12 cellular contexts compared by ENCODE assay signal in genomic region chr18:36131692-36132483, GRCh38. TPM values are rescaled to one million over a fixed set of nuclear protein-coding genes. Genes with fewer than 3 reads are reported as not detected.
A peak's percentile ranks its signal among the peaks of the same experiment; 100 is the strongest.
DNase-seq lines count a peak whose midpoint lies in the region; ATAC-seq and TF ChIP-seq lines count a peak whose summit lies in the region.
"Had no signal": no experiment of that assay in that cellular context is flagged by ENCODE, and none has a peak within 500 bp of the region (broad histone marks: within the 10 kb centered on the region; RNA-seq: fewer than 3 reads in every experiment).

No MANE protein-coding gene starts in this region.

- no peaks in the 10 kb centered on the region for H3K27me3 Mint-ChIP-seq in CD8-positive, alpha-beta T cell (ENCODE audit: low read depth)
- H3K27me3 Mint-ChIP-seq in nephron (ENCODE audit: low read depth) = no peaks in the 10 kb centered on the region

- peaks cover 9% of the 10 kb centered on the region for H4K20me1 ChIP-seq in Karpas-422 (ENCODE audit: insufficient read depth, low read depth, low read length)

- no peak overlapping the region for H3K23ac ChIP-seq in mesenchymal stem cell (ENCODE audit: low read length in 2 of 2)

- H3K36me3 Mint-ChIP-seq in CD8-positive, alpha-beta T cell = peaks cover 42% of the 10 kb centered on the region
- peaks cover 27% of the 10 kb centered on the region for H3K36me3 Mint-ChIP-seq in nephron (ENCODE audit: low read depth)

- POLR2A ChIA-PET in CD8-positive, alpha-beta T cell (lab: Charles Lee) = interaction anchor here (0.6 kb wide), 1 partner anchor 30 kb away, joined by 3 read pairs; no protein-coding TSS in a partner anchor

- H3K9ac ChIP-seq in Karpas-422 (ENCODE audit: low read length) = no peak overlapping the region
- no peak overlapping the region for H3K9ac ChIP-seq in mesenchymal stem cell (ENCODE audit: low read length)

- no peaks in the 10 kb centered on the region for H3K9me2 ChIP-seq in Karpas-422 (replicated peaks; ENCODE audit: insufficient read depth, low read length)

- no peak overlapping the region for H4K91ac ChIP-seq in mesenchymal stem cell (ENCODE audit: low read length)

- H3K4me1 ChIP-seq in CD8-positive, alpha-beta T cell (ENCODE audit: insufficient read depth, low read length) = peaks cover 47% of the 10 kb centered on the region
- H3K4me1 ChIP-seq in Karpas-422 (ENCODE audit: low read length) (peaks cover 42% of the 10 kb centered on the region), breast epithelium (peaks cover 0 to 9% of the 10 kb centered on the region in 2 donors), mesenchymal stem cell (ENCODE audit: control insufficient read depth, insufficient read depth, low read depth, low read length) (peaks cover 17% of the 10 kb centered on the region)

- no peak for TF ChIP-seq CTCF in CD8-positive, alpha-beta T cell (IDR thresholded peaks at IDR 0.05)
- TF ChIP-seq CTCF in breast epithelium (IDR thresholded peaks at IDR 0.05) (no peak), nephron (IDR thresholded peaks at IDR 0.05; ENCODE audit: unreplicated experiment in 3 of 3) (no peak)

- no peak overlapping the region for H2AK5ac ChIP-seq in mesenchymal stem cell (ENCODE audit: low read length, severe bottlenecking)

- H3K4me3 ChIP-seq in CD8-positive, alpha-beta T cell (ENCODE audit: low read depth, low read length) = no peak overlapping the region
- H3K4me3 ChIP-seq in Karpas-422 (ENCODE audit: low read length) (peak overlapping the region; percentile 89; the same call in 1 of the 2 replicates), breast epithelium (peak overlapping the region; percentile 81 to 90 (median 89)), mesenchymal stem cell (ENCODE audit: insufficient read depth in 1 of 2, low read depth in 1 of 2, low read length in 2 of 2) (peak overlapping the region in 1 of 2 experiments; percentile 100)

- peaks cover 2% of the 10 kb centered on the region for H3K79me1 ChIP-seq in mesenchymal stem cell (replicated peaks; ENCODE audit: low read length, poor library complexity, severe bottlenecking)

- H2AFZ ChIP-seq in Karpas-422 (ENCODE audit: low read length) (no peak overlapping the region), mesenchymal stem cell (ENCODE audit: low read depth, low read length) (no peak overlapping the region)

- CTCF ChIA-PET in CD8-positive, alpha-beta T cell (lab: Charles Lee) = interaction anchor here (1.7 kb wide), 1 partner anchor 36 kb away, joined by 3 read pairs; no protein-coding TSS in a partner anchor

- H3K9me3 ChIP-seq in CD8-positive, alpha-beta T cell (ENCODE audit: low read length) = no peaks in the 10 kb centered on the region
- H3K9me3 ChIP-seq in Karpas-422 (ENCODE audit: low read length) (no peaks in the 10 kb centered on the region), breast epithelium (no peaks in the 10 kb centered on the region), mesenchymal stem cell (ENCODE audit: control insufficient read depth, low read length) (no peaks in the 10 kb centered on the region)
- H3K9me3 ChIP-seq: MG63, thoracic aorta had no signal

- no peaks in the 10 kb centered on the region for H3K9me3 Mint-ChIP-seq in CD8-positive, alpha-beta T cell
- H3K9me3 Mint-ChIP-seq in nephron = no peaks in the 10 kb centered on the region

- TF ChIP-seq POLR2A in breast epithelium (IDR thresholded peaks at IDR 0.05) = no peak

- H3K27me3 ChIP-seq in CD8-positive, alpha-beta T cell (ENCODE audit: insufficient read depth, low read length) = no peaks in the 10 kb centered on the region
- H3K27me3 ChIP-seq in Karpas-422 (ENCODE audit: low read length) (no peaks in the 10 kb centered on the region), breast epithelium (no peaks in the 10 kb centered on the region), mesenchymal stem cell (ENCODE audit: control insufficient read depth in 1 of 2, insufficient read depth in 1 of 2, low read length in 2 of 2) (no peaks in the 10 kb centered on the region)
- H3K27me3 ChIP-seq: MG63 had no signal

- peaks cover 66% of the 10 kb centered on the region for H3K4me1 Mint-ChIP-seq in CD8-positive, alpha-beta T cell (ENCODE audit: low read depth)
- H3K4me1 Mint-ChIP-seq in nephron = peaks cover 31% of the 10 kb centered on the region

- ATAC-seq in CD8-positive, alpha-beta T cell = no peak
- no peak for ATAC-seq in HG03025 (IDR thresholded peaks at IDR 0.05; ENCODE audit: low FRiP score, unreplicated experiment)

- peak overlapping the region; percentile 85 for H3K4me2 ChIP-seq in Karpas-422 (ENCODE audit: low read depth, low read length, poor library complexity, severe bottlenecking)
- no peak overlapping the region for H3K4me2 ChIP-seq in mesenchymal stem cell (ENCODE audit: low read length, poor library complexity, severe bottlenecking)

- no peak overlapping the region for H2BK15ac ChIP-seq in mesenchymal stem cell (ENCODE audit: low read depth, poor library complexity, severe bottlenecking)

- WGBS in mesenchymal stem cell = 98% methylated on average over 8 of the region's 9 CpGs

- H2BK5ac ChIP-seq in mesenchymal stem cell (ENCODE audit: low read depth, low read length, poor library complexity, severe bottlenecking) = no peak overlapping the region

- intact Hi-C loops in CD8-positive, alpha-beta T cell (cut with DNase I, micrococcal nuclease) = loop anchor here in 1 of 2 experiments (5.0 to 10.0 kb wide), 2 partner anchors 547 to 840 kb away; partner anchors contain the start of genes GALNT1 and ZSCAN30
- intact Hi-C loops in breast epithelium (cut with DNase I; ENCODE audit: low total_unique reads) = no loop called here

- H3K14ac ChIP-seq in mesenchymal stem cell (ENCODE audit: low read length in 2 of 2) = no peak overlapping the region

- H3K36me3 ChIP-seq in CD8-positive, alpha-beta T cell (ENCODE audit: insufficient read depth, low read length) = peaks cover 4% of the 10 kb centered on the region
- H3K36me3 ChIP-seq in Karpas-422 (ENCODE audit: insufficient read depth, low read length) = peaks cover 19% of the 10 kb centered on the region; the same call in 1 of the 2 replicates
- H3K36me3 ChIP-seq in breast epithelium = peaks cover 4% of the 10 kb centered on the region
- H3K36me3 ChIP-seq in mesenchymal stem cell (ENCODE audit: control insufficient read depth in 1 of 2, insufficient read depth in 2 of 2, low read depth in 1 of 2, low read length in 2 of 2) = peaks cover 3 to 28% of the 10 kb centered on the region in 2 experiments
- H3K36me3 ChIP-seq: thoracic aorta had no signal

- no peak overlapping the region for H3K27ac ChIP-seq in CD8-positive, alpha-beta T cell (ENCODE audit: low read depth, low read length)
- H3K27ac ChIP-seq in Karpas-422 (ENCODE audit: low read length) (no peak overlapping the region), breast epithelium (no peak overlapping the region), mesenchymal stem cell (ENCODE audit: low read length, poor library complexity, severe bottlenecking) (no peak overlapping the region)
- H3K27ac ChIP-seq: coronary artery, thoracic aorta had no signal

- no peak overlapping the region for H4K8ac ChIP-seq in mesenchymal stem cell (ENCODE audit: low read length)

- no peak for DNase-seq in CD8-positive, alpha-beta T cell
- no peak for DNase-seq in Karpas-422
- no peak for DNase-seq in breast epithelium (ENCODE audit: low spot score in 2 of 2)
- no peak for DNase-seq in activated CD8-positive, alpha-beta memory T cell treated with anti-CD3 and anti-CD28 coated beads for 24 hours
- DNase-seq in NCI-H748 treated with DMSO at 0.1 percent for 48 hours (lab: John Stamatoyannopoulos, UW) = no peak
- DNase-seq in mesenchymal stem cell = no peak
- DNase-seq: MG63, NCI-H524 treated with DMSO at 0.1 percent for 48 hours had no signal

- H3K4me3 Mint-ChIP-seq in CD8-positive, alpha-beta T cell = peak overlapping the region; percentile 95
- H3K4me3 Mint-ChIP-seq in nephron = peak overlapping the region; percentile 67 to 92 (median 69)

- H3K4ac ChIP-seq in mesenchymal stem cell (ENCODE audit: low read depth in 1 of 2, low read length in 2 of 2) = no peak overlapping the region

- no peak overlapping the region for H2BK12ac ChIP-seq in mesenchymal stem cell (ENCODE audit: low read length in 2 of 2)

- no peak overlapping the region for H3K18ac ChIP-seq in mesenchymal stem cell (ENCODE audit: low read depth in 1 of 2, low read length in 2 of 2)

- no peak overlapping the region for H2BK120ac ChIP-seq in mesenchymal stem cell (ENCODE audit: low read depth, low read length)

- peaks cover 89% of the 10 kb centered on the region for H3K79me2 ChIP-seq in Karpas-422 (ENCODE audit: low read length)

- H3K27ac Mint-ChIP-seq in CD8-positive, alpha-beta T cell = peak overlapping the region; percentile 4
- no peak overlapping the region for H3K27ac Mint-ChIP-seq in nephron

RNA-seq across cellular contexts. Expression of gene ELP2, which starts 2.2 kb away (rescaled TPM):
- total RNA-seq in CD8-positive, alpha-beta T cell = 100 to 1,000 TPM; 212 to 222 TPM
- 124 and 167 TPM in 2 replicates for total RNA-seq in Karpas-422 (2014; rRNA removed; shearing (Covaris generic); ENCODE audit: low replicate concordance)
- 100 to 1,000 TPM in 2 of 3 donors, 10 to 100 TPM in 1; 66.9 to 165 (median 139) TPM for total RNA-seq in breast epithelium
- 69.9 TPM for polyA plus RNA-seq in mesenchymal stem cell (2013, experiment 1 of 2)
- polyA plus RNA-seq in mesenchymal stem cell (2013, experiment 2 of 2) = 67.5 TPM

RNA-seq across cellular contexts. Expression of gene SLC39A6, which starts 2.7 kb away (rescaled TPM):
- total RNA-seq in CD8-positive, alpha-beta T cell = 10 to 100 TPM; 12.3 to 14.4 TPM
- 72.6 and 114 TPM in 2 replicates for total RNA-seq in Karpas-422 (2014; rRNA removed; shearing (Covaris generic); ENCODE audit: low replicate concordance)
- 100 to 1,000 TPM in 2 of 3 donors, 10 to 100 TPM in 1; 44.8 to 502 (median 235) TPM for total RNA-seq in breast epithelium
- polyA plus RNA-seq in mesenchymal stem cell (2013, experiment 1 of 2) = 155 TPM
- polyA plus RNA-seq in mesenchymal stem cell (2013, experiment 2 of 2) = 158 TPM

RNA-seq across cellular contexts. Expression of gene MOCOS, which starts 55.4 kb away (rescaled TPM):
- total RNA-seq in CD8-positive, alpha-beta T cell = not detected
- total RNA-seq in Karpas-422 (2014; rRNA removed; shearing (Covaris generic); ENCODE audit: low replicate concordance) = not detected in 2 replicates
- 1 to 10 TPM; 5.2 to 9.7 (median 9.1) TPM for total RNA-seq in breast epithelium
- polyA plus RNA-seq in mesenchymal stem cell (2013, experiment 1 of 2) = 0.70 TPM
- polyA plus RNA-seq in mesenchymal stem cell (2013, experiment 2 of 2) = 0.68 TPM
